In the genomic region with DNA sequence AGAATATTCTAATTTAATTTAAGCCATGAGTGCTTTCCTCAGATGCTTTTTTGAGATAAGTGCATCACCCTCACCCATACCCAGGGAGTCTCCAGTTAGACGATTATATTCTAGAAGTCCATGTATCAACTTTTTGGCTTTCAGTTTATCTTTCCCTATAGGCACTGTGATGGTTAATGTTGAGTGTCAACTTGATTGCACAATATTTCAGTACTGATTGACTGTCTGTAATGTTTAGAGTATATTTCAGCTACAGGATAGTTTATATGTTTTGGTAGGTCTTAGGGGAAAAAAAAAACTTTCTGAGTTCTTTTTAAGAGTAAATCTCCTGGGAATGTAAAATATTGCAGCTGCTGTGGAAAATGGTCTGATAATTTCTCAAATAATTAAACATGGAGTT, we compare ENCODE assay signal across 35 cellular contexts.
"Had no signal": no experiment of that assay in that cellular context is flagged by ENCODE, and none has a peak within 500 bp of the region (broad histone marks: within the 10 kb centered on the region; RNA-seq: fewer than 3 reads in every experiment).

No MANE protein-coding gene starts in this region.

- H3K27me3 ChIP-seq: MG63 had no signal

- DNase-seq: Kasumi-1, MG63, MV-4-11, NCI-H1048, NCI-H1092, NCI-H1092 treated with DMSO at 0.1 percent for 48 hours, NCI-H1105, NCI-H1105 treated with DMSO at 0.1 percent for 48 hours, NCI-H1417, NCI-H1417 treated with DMSO at 0.1 percent for 48 hours, NCI-H1436, NCI-H1436 treated with DMSO at 0.1 percent for 48 hours, NCI-H146, NCI-H1694, NCI-H1694 treated with DMSO at 0.1 percent for 48 hours, NCI-H187, NCI-H187 treated with DMSO at 0.1 percent for 48 hours, NCI-H1930, NCI-H2029, NCI-H2029 treated with DMSO at 0.1 percent for 48 hours, NCI-H2081, NCI-H2081 treated with DMSO at 0.1 percent for 48 hours, NCI-H2107, NCI-H2171, NCI-H2171 treated with DMSO at 0.1 percent for 48 hours, NCI-H2227 treated with DMSO at 0.1 percent for 48 hours, NCI-H226, NCI-H345, NCI-H446, NCI-H446 treated with DMSO at 0.1 percent for 48 hours, NCI-H510A, NCI-H510A treated with DMSO at 0.1 percent for 48 hours, NCI-H524, NCI-H524 treated with DMSO at 0.1 percent for 48 hours, NCI-H526 had no signal

- H3K9me3 ChIP-seq: MG63 had no signal

- H3K4me3 ChIP-seq: MG63 had no signal

- H3K36me3 ChIP-seq: MG63 had no signal
